In the genomic region with DNA sequence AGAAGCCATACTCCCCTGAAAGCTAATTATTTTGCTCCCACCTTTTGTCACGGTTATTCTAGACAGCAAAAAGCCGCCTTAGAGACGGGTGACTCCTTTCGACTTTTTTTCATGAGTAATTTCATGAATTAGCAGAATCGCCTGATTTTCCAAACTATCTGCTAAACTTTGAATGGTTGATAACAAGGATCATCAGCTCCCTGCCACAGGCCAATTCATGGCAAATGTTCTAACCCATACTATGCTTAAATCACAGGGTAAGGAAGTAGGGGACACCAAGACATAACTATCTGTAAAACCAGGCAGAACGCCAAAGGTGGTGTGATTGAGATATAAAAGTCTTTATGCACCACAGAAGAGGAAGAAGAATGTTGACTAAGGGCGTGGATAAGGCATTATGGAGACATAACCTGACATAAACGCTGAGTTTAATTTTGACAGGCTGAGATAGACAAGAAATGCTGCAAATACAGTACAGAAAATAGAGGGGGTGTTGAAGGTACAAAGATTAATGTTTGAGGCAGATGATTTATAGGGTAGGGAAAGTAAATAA, we compare ENCODE assay signal across 8 cellular contexts. TPM values are rescaled to one million over a fixed set of nuclear protein-coding genes. Genes with fewer than 3 reads are reported as not detected.
A peak's percentile ranks its signal among the peaks of the same experiment; 100 is the strongest.
DNase-seq lines count a peak whose midpoint lies in the region; ATAC-seq and TF ChIP-seq lines count a peak whose summit lies in the region.

No MANE protein-coding gene starts in this region.

- no TSS peak for BruUV-seq in mammary epithelial cell (replicated peaks; lab: Mats Ljungman, UMichigan)

- no peaks in the 10 kb centered on the region for H4K20me1 ChIP-seq in mammary epithelial cell (ENCODE audit: insufficient read depth, low read length)

- 28% methylated on average over 8 of the region's 8 CpGs for WGBS in mammary epithelial cell (ENCODE audit: low coverage, missing lambda C conversion rate)

- H3K79me2 ChIP-seq in mammary epithelial cell (ENCODE audit: insufficient read depth, low read length) = peaks cover 32% of the 10 kb centered on the region

- H3K36me3 ChIP-seq in mammary epithelial cell (ENCODE audit: insufficient read depth, low read length) = no peaks in the 10 kb centered on the region
- no peaks in the 10 kb centered on the region for H3K36me3 ChIP-seq in mucosa of rectum (ENCODE audit: control insufficient read depth in 2 of 2, insufficient read depth in 2 of 2, low read length in 2 of 2)

- H3K4me2 ChIP-seq in mammary epithelial cell (ENCODE audit: insufficient read depth, low read depth, low read length) = peak overlapping the region; percentile 94

- CTCF ChIA-PET in mammary epithelial cell (lab: Charles Lee; ENCODE audit: low non-redundant PET) = interaction anchor here (0.7 kb wide), 1 partner anchor 26 kb away, joined by 3 read pairs; no protein-coding TSS in a partner anchor

- peak overlapping the region; percentile 97 for H2AFZ ChIP-seq in mammary epithelial cell (ENCODE audit: low read depth, low read length)

- DNase-seq in NCI-H1092 treated with DMSO at 0.1 percent for 48 hours (lab: John Stamatoyannopoulos, UW) (peak; percentile 26), NCI-H1092 (lab: John Stamatoyannopoulos, UW) (no peak), NCI-H69 (lab: John Stamatoyannopoulos, UW) (peak; percentile 91), mammary epithelial cell (no peak), COLO829 (ENCODE audit: low spot score) (no peak)

- H3K27ac ChIP-seq in mammary epithelial cell (ENCODE audit: insufficient read depth, low read depth, low read length) (peak overlapping the region; percentile 39), mucosa of rectum (ENCODE audit: low read depth in 2 of 2, low read length in 2 of 2) (peak overlapping the region; percentile 80 to 86)

- intact Hi-C loops in mammary epithelial cell (cut with micrococcal nuclease) = no loop called here

- no peak for TF ChIP-seq CTCF in mammary epithelial cell (conservative IDR thresholded peaks at IDR 0.05 in 1 of 2, IDR thresholded peaks at IDR 0.05 in 1 of 2; ENCODE audit: extremely low read depth in 1 of 2, insufficient read depth in 1 of 2, low read depth in 1 of 2, low read length in 2 of 2)

- peak overlapping the region; percentile 51 for H3K9ac ChIP-seq in mammary epithelial cell (ENCODE audit: insufficient read depth, low read length)
- peak overlapping the region; percentile 68 to 86 for H3K9ac ChIP-seq in mucosa of rectum (ENCODE audit: low read depth in 1 of 2, low read length in 2 of 2)

- in situ Hi-C loops in mammary epithelial cell (cut with MboI; ENCODE audit: low sequenced_read_pairs in 2 of 2) = no loop called here

- dilution Hi-C loops in mammary epithelial cell (cut with HindIII; ENCODE audit: low sequenced_read_pairs) = no loop called here

- ATAC-seq in HG03108 (IDR thresholded peaks at IDR 0.05; ENCODE audit: unreplicated experiment) (no peak), HG03280 (IDR thresholded peaks at IDR 0.05; ENCODE audit: unreplicated experiment) (no peak)

- H3K27me3 ChIP-seq in mammary epithelial cell (ENCODE audit: insufficient read depth, low read length) (no peaks in the 10 kb centered on the region), mucosa of rectum (ENCODE audit: control insufficient read depth in 2 of 2, insufficient read depth in 2 of 2, low read length in 2 of 2) (no peaks in the 10 kb centered on the region)

- H3K4me3 ChIP-seq in mammary epithelial cell (replicated peaks in 1 of 3; ENCODE audit: insufficient read depth in 1 of 3, low read depth in 2 of 3, low read length in 3 of 3) (peak overlapping the region; percentile 70 to 97 (median 88)), mucosa of rectum (ENCODE audit: low read length in 2 of 2) (peak overlapping the region; percentile 87 to 88)

- H3K9me3 ChIP-seq in mammary epithelial cell (replicated peaks; ENCODE audit: insufficient read depth, low read length) (no peaks in the 10 kb centered on the region), mucosa of rectum (ENCODE audit: control insufficient read depth in 2 of 2, low read length in 2 of 2) (no peaks in the 10 kb centered on the region)

- H3K4me1 ChIP-seq in mammary epithelial cell (ENCODE audit: insufficient read depth, low read length) (peaks cover 9% of the 10 kb centered on the region), mucosa of rectum (ENCODE audit: control insufficient read depth in 2 of 2, insufficient read depth in 2 of 2, low read length in 2 of 2) (peaks cover 4 to 12% of the 10 kb centered on the region in 2 donors)

RNA-seq across cellular contexts. Expression of a gene that starts 0.9 kb away (rescaled TPM):
- 10 to 100 TPM; 18.2 to 20.7 TPM for total RNA-seq in mammary epithelial cell
- polyA plus RNA-seq in mammary epithelial cell = 3.3 TPM
- polyA minus RNA-seq in mammary epithelial cell = 24.1 TPM

RNA-seq across cellular contexts. Expression of a gene that starts 57.8 kb away (rescaled TPM):
- not detected for total RNA-seq in mammary epithelial cell
- polyA plus RNA-seq in mammary epithelial cell = not detected
- not detected for polyA minus RNA-seq in mammary epithelial cell

Comparison
In these comparisons a context has a peak if more than half of its experiments do, and no peak if none do; other contexts are left out.
1. DNase-seq: peak in NCI-H1092 treated with DMSO at 0.1 percent for 48 hours (single experiment) and NCI-H69 (single experiment); none in NCI-H1092 (single experiment), mammary epithelial cell (single experiment) and COLO829 (single experiment).